11 cellular contexts compared by ENCODE assay signal in the genomic region with DNA sequence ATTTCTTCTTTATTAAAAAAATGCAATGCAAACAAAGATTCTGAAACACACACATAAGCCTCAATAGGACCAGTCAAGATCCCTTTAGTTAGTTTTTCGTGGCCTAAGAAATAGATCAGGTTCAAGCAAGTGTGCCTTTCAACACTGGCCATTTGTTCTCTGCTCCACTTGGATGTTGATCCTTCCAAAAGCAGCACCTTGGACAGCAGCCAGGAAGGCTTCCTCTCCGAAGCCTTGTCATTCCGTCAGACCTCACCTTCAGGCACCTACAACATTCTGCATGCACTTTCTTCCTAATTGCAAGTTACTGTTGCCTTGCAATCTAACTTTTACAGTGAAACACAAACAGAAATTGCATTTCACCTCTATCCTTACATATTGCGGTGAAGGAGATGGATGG.
DNase-seq lines count a peak whose midpoint lies in the region; ATAC-seq, FAIRE-seq and TF ChIP-seq lines count a peak whose summit lies in the region.
"Had no signal": no experiment of that assay in that cellular context is flagged by ENCODE, and none has a peak within 500 bp of the region (broad histone marks: within the 10 kb centered on the region; RNA-seq: fewer than 3 reads in every experiment).

No MANE protein-coding gene starts in this region.

- no peaks in the 10 kb centered on the region for H3K36me3 Mint-ChIP-seq in CD4-positive, alpha-beta T cell (ENCODE audit: low read depth)

- H2BK12ac ChIP-seq in mesenchymal stem cell (ENCODE audit: low read length in 2 of 2) = no peak overlapping the region

- no peak overlapping the region for H3K4me3 Mint-ChIP-seq in CD4-positive, alpha-beta T cell
- H3K4me3 Mint-ChIP-seq: stimulated activated naive CD8-positive, alpha-beta T cell treated with anti-CD3 and anti-CD28 coated beads, Interleukin-15, Interleukin-2, amounts not matched to agents 100 ng/mL and 50 ng/mL, for 24 hours had no signal

- no peak overlapping the region for H3K4ac ChIP-seq in mesenchymal stem cell (ENCODE audit: low read depth in 1 of 2, low read length in 2 of 2)

- no peaks in the 10 kb centered on the region for H3K36me3 ChIP-seq in bronchial epithelial cell (ENCODE audit: control insufficient read depth, insufficient read depth, low read length)
- H3K36me3 ChIP-seq in mesenchymal stem cell (ENCODE audit: control insufficient read depth in 1 of 2, insufficient read depth in 2 of 2, low read depth in 1 of 2, low read length in 2 of 2) = no peaks in the 10 kb centered on the region
- H3K36me3 ChIP-seq: esophagus squamous epithelium, pancreas had no signal

- no peaks in the 10 kb centered on the region for H3K4me1 Mint-ChIP-seq in CD4-positive, alpha-beta T cell (ENCODE audit: low read depth)

- ATAC-seq in CD4-positive, alpha-beta T cell (ENCODE audit: poor library complexity) = no peak
- ATAC-seq: pancreas had no signal

- H3K9me3 ChIP-seq in mesenchymal stem cell (ENCODE audit: control insufficient read depth, low read length) = no peaks in the 10 kb centered on the region
- no peaks in the 10 kb centered on the region for H3K9me3 ChIP-seq in CD4-positive, alpha-beta T cell (ENCODE audit: control insufficient read depth, low read length)
- H3K9me3 ChIP-seq: esophagus squamous epithelium, pancreas had no signal

- no peaks in the 10 kb centered on the region for H3K4me1 ChIP-seq in mesenchymal stem cell (ENCODE audit: control insufficient read depth, insufficient read depth, low read depth, low read length)
- H3K4me1 ChIP-seq: esophagus squamous epithelium, pancreas had no signal

- intact Hi-C loops in CD4-positive, alpha-beta T cell (cut with DNase I, micrococcal nuclease) = no loop called here

- no peak overlapping the region for H3K4me3 ChIP-seq in NB4 (ENCODE audit: low read depth, low read length)
- no peak overlapping the region for H3K4me3 ChIP-seq in bronchial epithelial cell (ENCODE audit: low read depth, low read length)
- no peak overlapping the region for H3K4me3 ChIP-seq in mesenchymal stem cell (ENCODE audit: insufficient read depth in 1 of 2, low read depth in 1 of 2, low read length in 2 of 2)
- H3K4me3 ChIP-seq: esophagus squamous epithelium, pancreas had no signal

- H3K9me3 Mint-ChIP-seq in CD4-positive, alpha-beta T cell = peaks cover 7% of the 10 kb centered on the region
- H3K9me3 Mint-ChIP-seq: stimulated activated naive CD8-positive, alpha-beta T cell treated with anti-CD3 and anti-CD28 coated beads, Interleukin-15, Interleukin-2, amounts not matched to agents 100 ng/mL and 50 ng/mL, for 24 hours had no signal

- H2BK120ac ChIP-seq in mesenchymal stem cell (ENCODE audit: low read depth, low read length) = no peak overlapping the region

- peak; percentile 45 for DNase-seq in ELR (ENCODE audit: low read depth)
- DNase-seq in NB4 (ENCODE audit: low read depth) = peak; percentile 18
- DNase-seq in bronchial epithelial cell (ENCODE audit: low read depth) = peak; percentile 48
- DNase-seq in mesenchymal stem cell = peak; percentile 22
- no peak for DNase-seq in CD4-positive, alpha-beta T cell
- DNase-seq in GDM1 (lab: John Stamatoyannopoulos, UW) = no peak
- no peak for DNase-seq in epidermal melanocyte (ENCODE audit: insufficient read length, low spot score)
- DNase-seq in GM19239 (ENCODE audit: insufficient read length, low spot score) = no peak
- DNase-seq: esophagus squamous epithelium had no signal

- TF ChIP-seq POLR2A in NB4 (IDR thresholded peaks at IDR 0.05; ENCODE audit: extremely low read depth, insufficient read length) = no peak

- H2BK15ac ChIP-seq in mesenchymal stem cell (ENCODE audit: low read depth, poor library complexity, severe bottlenecking) = no peak overlapping the region

- CTCF ChIA-PET in CD4-positive, alpha-beta T cell (lab: Charles Lee) = no interaction called here

- no peak overlapping the region for H2AK5ac ChIP-seq in mesenchymal stem cell (ENCODE audit: low read length, severe bottlenecking)

- H3K18ac ChIP-seq in mesenchymal stem cell (ENCODE audit: low read depth in 1 of 2, low read length in 2 of 2) = no peak overlapping the region

- no peak overlapping the region for H3K14ac ChIP-seq in mesenchymal stem cell (ENCODE audit: low read length in 2 of 2)

- H2AFZ ChIP-seq in mesenchymal stem cell (ENCODE audit: low read depth, low read length) = no peak overlapping the region

- no peak for TF ChIP-seq CTCF in NB4 (IDR thresholded peaks at IDR 0.05; ENCODE audit: low read depth, low read length)
- TF ChIP-seq CTCF in bronchial epithelial cell (IDR thresholded peaks at IDR 0.05; ENCODE audit: insufficient read depth, low read length, severe bottlenecking) = no peak
- no peak for TF ChIP-seq CTCF in CD4-positive, alpha-beta T cell (IDR thresholded peaks at IDR 0.05)

- H3K79me1 ChIP-seq in mesenchymal stem cell (replicated peaks; ENCODE audit: low read length, poor library complexity, severe bottlenecking) = no peaks in the 10 kb centered on the region

- H3K27ac ChIP-seq in mesenchymal stem cell (ENCODE audit: low read length, poor library complexity, severe bottlenecking) = no peak overlapping the region
- H3K27ac ChIP-seq in CD4-positive, alpha-beta T cell (ENCODE audit: low read depth, low read length) = no peak overlapping the region
- H3K27ac ChIP-seq: esophagus squamous epithelium, pancreas had no signal

- no peak overlapping the region for H4K8ac ChIP-seq in mesenchymal stem cell (ENCODE audit: low read length)

- no peak overlapping the region for H3K23ac ChIP-seq in mesenchymal stem cell (ENCODE audit: low read length in 2 of 2)

- peaks cover 4% of the 10 kb centered on the region for H3K27me3 Mint-ChIP-seq in CD4-positive, alpha-beta T cell
- H3K27me3 Mint-ChIP-seq: stimulated activated naive CD8-positive, alpha-beta T cell treated with anti-CD3 and anti-CD28 coated beads, Interleukin-15, Interleukin-2, amounts not matched to agents 100 ng/mL and 50 ng/mL, for 24 hours had no signal

- 26% methylated on average over 4 of the region's 4 CpGs for WGBS in mesenchymal stem cell

- FAIRE-seq in bronchial epithelial cell (lab: Jason Lieb, UNC) (peak; percentile 79), GM19239 (lab: Jason Lieb, UNC) (no peak)
- FAIRE-seq: pancreas had no signal

- no peak overlapping the region for H3K4me2 ChIP-seq in mesenchymal stem cell (ENCODE audit: low read length, poor library complexity, severe bottlenecking)

- H3K27me3 ChIP-seq in bronchial epithelial cell (ENCODE audit: control insufficient read depth, insufficient read depth, low read length) (no peaks in the 10 kb centered on the region), mesenchymal stem cell (ENCODE audit: control insufficient read depth in 1 of 2, insufficient read depth in 1 of 2, low read length in 2 of 2) (no peaks in the 10 kb centered on the region)
- no peaks in the 10 kb centered on the region for H3K27me3 ChIP-seq in CD4-positive, alpha-beta T cell (ENCODE audit: control insufficient read depth, insufficient read depth, low read length)
- H3K27me3 ChIP-seq: pancreas had no signal

- H4K91ac ChIP-seq in mesenchymal stem cell (ENCODE audit: low read length) = no peak overlapping the region

- no peak overlapping the region for H3K27ac Mint-ChIP-seq in CD4-positive, alpha-beta T cell
- H3K27ac Mint-ChIP-seq: stimulated activated naive CD8-positive, alpha-beta T cell treated with anti-CD3 and anti-CD28 coated beads, Interleukin-15, Interleukin-2, amounts not matched to agents 100 ng/mL and 50 ng/mL, for 24 hours had no signal

- no peak overlapping the region for H2BK5ac ChIP-seq in mesenchymal stem cell (ENCODE audit: low read depth, low read length, poor library complexity, severe bottlenecking)

- H3K9ac ChIP-seq in mesenchymal stem cell (ENCODE audit: low read length) = no peak overlapping the region

- POLR2A ChIA-PET in CD4-positive, alpha-beta T cell (lab: Charles Lee) = no interaction called here

Comparison
In these comparisons a context has a peak if more than half of its experiments do, and no peak if none do; other contexts are left out.
1. DNase-seq: peak in ELR (single experiment), NB4 (single experiment), bronchial epithelial cell (single experiment) and mesenchymal stem cell (single experiment); none in CD4-positive, alpha-beta T cell (0 of 10), GDM1 (single experiment), epidermal melanocyte (single experiment) and GM19239 (single experiment).